ENCODE assay signal across 8 cellular contexts in the genomic region with DNA sequence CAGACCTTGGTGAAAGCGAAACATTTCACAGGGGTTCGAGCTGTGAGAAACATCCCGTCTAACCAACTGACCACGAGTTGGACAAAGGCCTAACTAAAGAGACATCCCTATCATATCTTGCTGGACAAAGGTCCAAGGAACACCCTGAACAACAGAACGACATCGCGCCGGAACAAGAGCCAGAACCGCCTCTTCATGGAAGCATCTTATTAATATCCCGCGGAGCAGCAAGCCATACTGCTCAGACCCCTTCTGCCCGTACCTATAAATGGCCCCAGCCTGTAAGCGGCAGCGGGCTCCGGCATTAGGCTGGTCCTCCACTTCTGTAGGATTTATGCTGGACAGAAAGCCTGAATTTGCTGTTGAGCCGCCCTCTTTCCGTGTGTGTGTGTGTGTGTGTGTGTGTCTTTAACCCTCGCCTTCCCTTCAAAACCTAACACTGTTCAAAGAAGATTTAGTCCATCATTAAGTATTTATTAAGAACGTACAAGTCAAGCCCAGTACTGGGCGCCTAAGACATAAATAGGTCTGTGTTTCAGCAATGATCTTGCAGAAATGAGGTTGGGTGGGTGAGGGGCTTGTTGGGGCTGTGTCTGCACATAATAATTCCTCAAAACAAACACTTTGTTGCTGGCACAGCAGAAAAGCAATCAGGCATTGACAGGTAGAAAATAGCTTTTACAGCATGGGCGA. TPM values are rescaled to one million over a fixed set of nuclear protein-coding genes. Genes with fewer than 3 reads are reported as not detected.
DNase-seq lines count a peak whose midpoint lies in the region; ATAC-seq and TF ChIP-seq lines count a peak whose summit lies in the region.

No MANE protein-coding gene starts in this region.

- H3K4me3 ChIP-seq in HUES48 (ENCODE audit: low read depth, low read length) = peak overlapping the region; percentile 90
- peak overlapping the region; percentile 90 for H3K4me3 ChIP-seq in adipocyte (ENCODE audit: low read length)
- peak overlapping the region; percentile 37 for H3K4me3 ChIP-seq in upper lobe of right lung

- TF ChIP-seq CTCF in upper lobe of right lung (IDR thresholded peaks at IDR 0.05) = no peak

- intact Hi-C loops in upper lobe of right lung (cut with DNase I) = no loop called here

- peak overlapping the region; percentile 5 for H3K27ac ChIP-seq in HUES48 (ENCODE audit: low read depth, low read length)
- H3K27ac ChIP-seq in upper lobe of right lung = no peak overlapping the region

- no peak overlapping the region for H3K9ac ChIP-seq in HUES48 (ENCODE audit: low read depth, low read length)
- peak overlapping the region; percentile 86 for H3K9ac ChIP-seq in adipocyte (ENCODE audit: low read length)

- ATAC-seq in upper lobe of right lung (peak; percentile 16), HG02884 (IDR thresholded peaks at IDR 0.05; ENCODE audit: unreplicated experiment) (no peak), HG02885 (IDR thresholded peaks at IDR 0.05; ENCODE audit: poor library complexity, unreplicated experiment) (no peak)

- peaks cover 17% of the 10 kb centered on the region for H3K27me3 ChIP-seq in HUES48 (ENCODE audit: control insufficient read depth, insufficient read depth, low read length)
- H3K27me3 ChIP-seq in adipocyte (replicated peaks; ENCODE audit: control insufficient read depth, insufficient read depth, low read length) = no peaks in the 10 kb centered on the region
- peaks cover 39% of the 10 kb centered on the region for H3K27me3 ChIP-seq in upper lobe of right lung

- H3K4me1 ChIP-seq in HUES48 (ENCODE audit: control insufficient read depth, insufficient read depth, low read length) (0 out of 2 replicates have a peak, but pooled peaks cover 5% of the 10 kb centered on the region), adipocyte (ENCODE audit: control insufficient read depth, insufficient read depth, low read length) (peaks cover 14% of the 10 kb centered on the region), upper lobe of right lung (no peaks in the 10 kb centered on the region)

- H3K9me3 ChIP-seq in HUES48 (ENCODE audit: control insufficient read depth, insufficient read depth, low read length) = no peaks in the 10 kb centered on the region
- H3K9me3 ChIP-seq in adipocyte (ENCODE audit: control insufficient read depth, low read length) = no peaks in the 10 kb centered on the region
- no peaks in the 10 kb centered on the region for H3K9me3 ChIP-seq in upper lobe of right lung

- DNase-seq in A172 (ENCODE audit: low spot score) (peak; percentile 3), adipocyte (ENCODE audit: low read depth) (peak; percentile 41), islet precursor cell (peak; percentile 80), upper lobe of right lung (peak; percentile 62), SKM-1 (lab: John Stamatoyannopoulos, UW; ENCODE audit: unreplicated experiment) (no peak)

- H3K36me3 ChIP-seq in HUES48 (ENCODE audit: control insufficient read depth, insufficient read depth, low read length) = no peaks in the 10 kb centered on the region
- no peaks in the 10 kb centered on the region for H3K36me3 ChIP-seq in adipocyte (ENCODE audit: control insufficient read depth, insufficient read depth, low read length, severe bottlenecking)
- no peaks in the 10 kb centered on the region for H3K36me3 ChIP-seq in upper lobe of right lung

RNA-seq across cellular contexts. Expression of gene SLC6A15, which starts 1.9 kb away (rescaled TPM):
- not detected in 2 replicates for total RNA-seq in A172 (2014; rRNA removed; shearing (Covaris generic))
- not detected for total RNA-seq in upper lobe of right lung

Comparison
In these comparisons a context has a peak if more than half of its experiments do, and no peak if none do; other contexts are left out.
1. H3K4me3 ChIP-seq: peak in every context shown above with its lines; median percentile 90 in HUES48; 90 in adipocyte; 37 in upper lobe of right lung.